In genomic region chr15:81174759-81175327, GRCh38 we compare ENCODE assay signal across 1 cellular context.
TF ChIP-seq lines count a peak whose summit lies in the region.

No MANE protein-coding gene starts in this region.

TF ChIP-seq in K562, 482 proteins besides CTCF, POLR2A, EP300 and RAD21:
- TF ChIP-seq ARID4B (CRISPR knock-in tag; IDR thresholded peaks at IDR 0.05), result no peak
- TF ChIP-seq C11orf30 (IDR thresholded peaks at IDR 0.05; ENCODE audit: low read depth), result no peak
- TF ChIP-seq NCOA1 (IDR thresholded peaks at IDR 0.05; ENCODE audit: low read depth), result no peak
- no peak for TF ChIP-seq ZNF668 (CRISPR knock-in tag; IDR thresholded peaks at IDR 0.05)
TF ChIP-seq in K562: peak in this region for 0.
